Comparison of ENCODE assay signal across 9 cellular contexts in the genomic region with DNA sequence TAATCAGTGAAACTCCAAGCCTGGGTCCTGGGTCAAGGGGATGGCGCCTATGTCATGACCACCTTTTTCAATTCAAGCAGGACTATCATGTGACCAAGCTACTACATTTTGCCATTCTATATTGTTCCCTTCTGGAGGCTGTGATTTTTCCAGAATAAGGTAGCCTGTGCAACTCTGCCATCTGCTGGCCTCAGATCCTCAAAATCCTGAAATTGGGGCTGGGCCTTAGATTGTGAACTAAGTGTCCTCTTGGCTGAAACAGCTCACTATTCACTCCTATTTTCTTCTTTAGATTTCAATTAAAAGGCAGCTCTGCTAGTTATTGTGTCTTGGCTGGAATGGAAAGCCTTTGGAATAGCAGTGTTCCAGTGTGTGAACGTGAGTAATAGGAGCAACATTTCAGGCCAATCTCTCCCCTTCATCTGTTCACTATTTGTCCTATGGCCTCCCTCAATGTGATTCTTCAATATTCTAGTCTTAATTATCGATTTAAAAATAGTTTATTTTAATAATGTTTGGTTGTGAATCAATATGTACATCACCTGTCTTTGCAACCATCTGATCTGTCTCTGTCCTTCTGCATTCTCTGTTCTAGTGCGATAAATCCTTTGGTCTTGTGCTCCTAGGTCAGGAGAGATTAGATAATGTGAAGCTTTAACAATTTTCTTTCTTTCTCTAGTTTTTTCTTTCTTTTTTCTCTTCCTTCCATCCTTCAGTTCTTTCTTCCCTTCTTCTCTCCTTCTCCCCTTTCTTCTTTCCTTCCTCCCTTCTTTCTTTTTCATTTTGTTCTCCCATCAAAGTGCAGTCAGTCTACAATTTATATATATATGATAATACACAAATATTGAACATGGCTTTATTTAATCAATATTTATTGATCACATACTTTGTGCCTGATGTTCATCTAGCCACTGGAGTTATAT.
A peak's percentile ranks its signal among the peaks of the same experiment; 100 is the strongest.
DNase-seq lines count a peak whose midpoint lies in the region; TF ChIP-seq lines count a peak whose summit lies in the region.
"Had no signal": no experiment of that assay in that cellular context is flagged by ENCODE, and none has a peak within 500 bp of the region (broad histone marks: within the 10 kb centered on the region; RNA-seq: fewer than 3 reads in every experiment).

No MANE protein-coding gene starts in this region.

- in situ Hi-C loops in astrocyte of the spinal cord (cut with HindIII; ENCODE audit: low sequenced_read_pairs): no loop called here

- H3F3A ChIP-seq in DOHH2 (ENCODE audit: control insufficient read depth, insufficient read depth): no peaks in the 10 kb centered on the region

- H3K27me3 ChIP-seq in DOHH2 (ENCODE audit: control insufficient read depth, low read length) (no peaks in the 10 kb centered on the region), prostate gland (replicated peaks; ENCODE audit: insufficient read depth) (no peaks in the 10 kb centered on the region)

- H3K9me3 ChIP-seq in DOHH2 (ENCODE audit: control insufficient read depth, insufficient read depth, low read length): no peaks in the 10 kb centered on the region
- H3K9me3 ChIP-seq in prostate gland: no peaks in the 10 kb centered on the region
- H3K9me3 ChIP-seq: thoracic aorta had no signal

- TF ChIP-seq POLR2A in prostate gland (IDR thresholded peaks at IDR 0.05): no peak

- no peak overlapping the region for H3K4me3 ChIP-seq in DOHH2 (ENCODE audit: low read length)
- no peak overlapping the region for H3K4me3 ChIP-seq in astrocyte of the spinal cord (ENCODE audit: low read depth, low read length)
- no peak overlapping the region for H3K4me3 ChIP-seq in prostate gland
- H3K4me3 ChIP-seq: thoracic aorta had no signal

- no peaks in the 10 kb centered on the region for H3K4me1 ChIP-seq in DOHH2 (ENCODE audit: control insufficient read depth, low read length)
- no peaks in the 10 kb centered on the region for H3K4me1 ChIP-seq in prostate gland (replicated peaks)

- intact Hi-C loops in prostate gland (cut with DNase I): no loop called here

- no peaks in the 10 kb centered on the region for H4K20me1 ChIP-seq in DOHH2 (ENCODE audit: control insufficient read depth, insufficient read depth, low read depth, low read length)

- no peaks in the 10 kb centered on the region for H3K9me2 ChIP-seq in DOHH2 (replicated peaks; ENCODE audit: control insufficient read depth, low read length)

- WGBS in prostate gland: 67% methylated on average over 4 of the region's 4 CpGs

- no peaks in the 10 kb centered on the region for H3K36me3 ChIP-seq in DOHH2 (ENCODE audit: control insufficient read depth, low read length)
- H3K36me3 ChIP-seq in prostate gland: no peaks in the 10 kb centered on the region
- H3K36me3 ChIP-seq: thoracic aorta had no signal

- H3K27ac ChIP-seq in DOHH2 (ENCODE audit: low read depth, low read length): no peak overlapping the region
- no peak overlapping the region for H3K27ac ChIP-seq in prostate gland
- H3K27ac ChIP-seq: thoracic aorta had no signal

- H3K79me2 ChIP-seq in DOHH2 (ENCODE audit: control insufficient read depth, low read length): no peaks in the 10 kb centered on the region

- no peak overlapping the region for H3K4me2 ChIP-seq in DOHH2 (ENCODE audit: low read length)

- TF ChIP-seq CTCF in DOHH2 (IDR thresholded peaks at IDR 0.05; ENCODE audit: low read depth, low read length, poor library complexity, severe bottlenecking) (peak; percentile 26), astrocyte of the spinal cord (IDR thresholded peaks at IDR 0.05; ENCODE audit: low read depth, low read length) (peak; percentile 35), prostate gland (IDR thresholded peaks at IDR 0.05) (peak in 1 of 4 experiments; percentile 13)

- DNase-seq in HT-29 (ENCODE audit: low spot score): peak; percentile 68
- no peak for DNase-seq in astrocyte of the spinal cord (ENCODE audit: low read depth, low spot score)
- DNase-seq in myocyte (ENCODE audit: low read depth): peak; percentile 8
- no peak for DNase-seq in prostate gland (ENCODE audit: low spot score)
- DNase-seq in GM19240 (ENCODE audit: insufficient read length, low spot score): no peak
- no peak for DNase-seq in activated CD4-positive, alpha-beta T cell treated with anti-CD3 and anti-CD28 coated beads, Interleukin-2, amount 50 U/mL, for 1 hour
- no peak for DNase-seq in COLO829 (ENCODE audit: low spot score)

Comparison
In these comparisons a context has a peak if more than half of its experiments do, and no peak if none do; other contexts are left out.
1. DNase-seq: peak in HT-29 (single experiment) and myocyte (single experiment); none in astrocyte of the spinal cord (single experiment), prostate gland (single experiment), GM19240 (single experiment), activated CD4-positive, alpha-beta T cell treated with anti-CD3 and anti-CD28 coated beads, Interleukin-2, amount 50 U/mL, for 1 hour (single experiment) and COLO829 (single experiment).